Comparison of ENCODE assay signal across 17 cellular contexts in genomic region chr3:30440147-30440604, GRCh38.
DNase-seq lines count a peak whose midpoint lies in the region; TF ChIP-seq lines count a peak whose summit lies in the region.
"Had no signal": no experiment of that assay in that cellular context is flagged by ENCODE, and none has a peak within 500 bp of the region (broad histone marks: within the 10 kb centered on the region; RNA-seq: fewer than 3 reads in every experiment).

No MANE protein-coding gene starts in this region.

- no peak overlapping the region for H4K8ac ChIP-seq in mesenchymal stem cell (ENCODE audit: low read length)

- H2BK12ac ChIP-seq in mesenchymal stem cell (ENCODE audit: low read length in 2 of 2), result no peak overlapping the region

- H2BK120ac ChIP-seq in mesenchymal stem cell (ENCODE audit: low read depth, low read length), result no peak overlapping the region

- no peak overlapping the region for H3K23ac ChIP-seq in mesenchymal stem cell (ENCODE audit: low read length in 2 of 2)

- no peaks in the 10 kb centered on the region for H3K27me3 ChIP-seq in mesenchymal stem cell (ENCODE audit: control insufficient read depth in 1 of 2, insufficient read depth in 1 of 2, low read length in 2 of 2)
- H3K27me3 ChIP-seq in vagina, result no peaks in the 10 kb centered on the region
- no peaks in the 10 kb centered on the region for H3K27me3 ChIP-seq in Peyer's patch
- H3K27me3 ChIP-seq: neutrophil had no signal

- 67% methylated on average over 1 of the region's 2 CpGs for WGBS in mesenchymal stem cell

- TF ChIP-seq POLR2A in vagina (IDR thresholded peaks at IDR 0.05) (no peak), Peyer's patch (IDR thresholded peaks at IDR 0.05) (no peak)

- peaks cover 3% of the 10 kb centered on the region for H3K4me1 ChIP-seq in mesenchymal stem cell (ENCODE audit: control insufficient read depth, insufficient read depth, low read depth, low read length)
- no peaks in the 10 kb centered on the region for H3K4me1 ChIP-seq in vagina
- H3K4me1 ChIP-seq in Peyer's patch, result no peaks in the 10 kb centered on the region

- H3K4me3 ChIP-seq in choroid plexus epithelial cell (ENCODE audit: low read depth, low read length), result no peak overlapping the region
- H3K4me3 ChIP-seq in mesenchymal stem cell (ENCODE audit: insufficient read depth in 1 of 2, low read depth in 1 of 2, low read length in 2 of 2), result no peak overlapping the region
- H3K4me3 ChIP-seq in vagina, result no peak overlapping the region
- no peak overlapping the region for H3K4me3 ChIP-seq in Peyer's patch

- TF ChIP-seq CTCF in choroid plexus epithelial cell (conservative IDR thresholded peaks at IDR 0.05; ENCODE audit: low read depth, low read length), result peak; percentile 18
- no peak for TF ChIP-seq CTCF in vagina (IDR thresholded peaks at IDR 0.05)
- TF ChIP-seq CTCF in Peyer's patch (IDR thresholded peaks at IDR 0.05), result no peak

- H3K79me1 ChIP-seq in mesenchymal stem cell (replicated peaks; ENCODE audit: low read length, poor library complexity, severe bottlenecking), result no peaks in the 10 kb centered on the region

- H2AFZ ChIP-seq in mesenchymal stem cell (ENCODE audit: low read depth, low read length), result no peak overlapping the region

- no peak overlapping the region for H2BK5ac ChIP-seq in mesenchymal stem cell (ENCODE audit: low read depth, low read length, poor library complexity, severe bottlenecking)

- H2AK5ac ChIP-seq in mesenchymal stem cell (ENCODE audit: low read length, severe bottlenecking), result no peak overlapping the region

- no peak overlapping the region for H4K91ac ChIP-seq in mesenchymal stem cell (ENCODE audit: low read length)

- H3K9ac ChIP-seq in mesenchymal stem cell (ENCODE audit: low read length), result no peak overlapping the region

- no peak overlapping the region for H3K18ac ChIP-seq in mesenchymal stem cell (ENCODE audit: low read depth in 1 of 2, low read length in 2 of 2)

- peak overlapping the region in 1 of 2 experiments; percentile 41 for H3K4ac ChIP-seq in mesenchymal stem cell (ENCODE audit: low read depth in 1 of 2, low read length in 2 of 2)

- no peaks in the 10 kb centered on the region for H3K9me3 ChIP-seq in mesenchymal stem cell (ENCODE audit: control insufficient read depth, low read length)
- H3K9me3 ChIP-seq in vagina, result no peaks in the 10 kb centered on the region
- H3K9me3 ChIP-seq in Peyer's patch, result no peaks in the 10 kb centered on the region
- H3K9me3 ChIP-seq: neutrophil had no signal

- H2BK15ac ChIP-seq in mesenchymal stem cell (ENCODE audit: low read depth, poor library complexity, severe bottlenecking), result no peak overlapping the region

- H3K36me3 ChIP-seq in mesenchymal stem cell (ENCODE audit: control insufficient read depth in 1 of 2, insufficient read depth in 2 of 2, low read depth in 1 of 2, low read length in 2 of 2) (no peaks in the 10 kb centered on the region), vagina (no peaks in the 10 kb centered on the region), Peyer's patch (no peaks in the 10 kb centered on the region)
- H3K36me3 ChIP-seq: neutrophil, WERI-Rb-1 had no signal

- no peak overlapping the region for H3K14ac ChIP-seq in mesenchymal stem cell (ENCODE audit: low read length in 2 of 2)

- H3K27ac ChIP-seq in mesenchymal stem cell (ENCODE audit: low read length, poor library complexity, severe bottlenecking) (peak overlapping the region; percentile 58), vagina (peak overlapping the region; percentile 42), Peyer's patch (peak overlapping the region in 1 of 4 donors; percentile 56)
- H3K27ac ChIP-seq: neutrophil, WERI-Rb-1 had no signal

- peak; percentile 47 for DNase-seq in NCI-H2029 treated with DMSO at 0.1 percent for 48 hours (lab: John Stamatoyannopoulos, UW)
- DNase-seq in NCI-H2029 (lab: John Stamatoyannopoulos, UW), result no peak
- peak; percentile 63 for DNase-seq in choroid plexus epithelial cell (ENCODE audit: low read depth)
- DNase-seq in mesenchymal stem cell, result no peak
- no peak for DNase-seq in vagina (ENCODE audit: extremely low spot score in 2 of 2)
- no peak for DNase-seq in activated CD8-positive, alpha-beta memory T cell treated with anti-CD3 and anti-CD28 coated beads for 24 hours
- no peak for DNase-seq in Peyer's patch
- DNase-seq in NCI-H345 treated with DMSO at 0.1 percent for 48 hours (lab: John Stamatoyannopoulos, UW; ENCODE audit: unreplicated experiment), result no peak
- DNase-seq: 8988T; activated T-cell treated with anti-CD3 and anti-CD28 coated beads, Interleukin-2, amount 50 U/mL, for 72 hours; caudate nucleus; foreskin melanocyte; H7; NCI-H2171 treated with DMSO at 0.1 percent for 48 hours; stimulated activated CD4-positive, alpha-beta T cell treated with anti-CD3 and anti-CD28 coated beads, Interleukin-1b, Interleukin-23, amount 100 ng/mL, for 48 hours; WERI-Rb-1 had no signal

- H3K4me2 ChIP-seq in mesenchymal stem cell (ENCODE audit: low read length, poor library complexity, severe bottlenecking), result no peak overlapping the region

- intact Hi-C loops in vagina (cut with DNase I), result loop anchor here (10.0 kb wide), 1 partner anchor 55 kb away; no protein-coding TSS in a partner anchor

Comparison
In these comparisons a context has a peak if more than half of its experiments do, and no peak if none do; other contexts are left out.
1. DNase-seq: peak in NCI-H2029 treated with DMSO at 0.1 percent for 48 hours (single experiment) and choroid plexus epithelial cell (single experiment); none in NCI-H2029 (single experiment), mesenchymal stem cell (single experiment), vagina (0 of 2), activated CD8-positive, alpha-beta memory T cell treated with anti-CD3 and anti-CD28 coated beads for 24 hours (single experiment), Peyer's patch (0 of 3) and NCI-H345 treated with DMSO at 0.1 percent for 48 hours (single experiment).